22 cellular contexts compared by ENCODE assay signal in the genomic region with DNA sequence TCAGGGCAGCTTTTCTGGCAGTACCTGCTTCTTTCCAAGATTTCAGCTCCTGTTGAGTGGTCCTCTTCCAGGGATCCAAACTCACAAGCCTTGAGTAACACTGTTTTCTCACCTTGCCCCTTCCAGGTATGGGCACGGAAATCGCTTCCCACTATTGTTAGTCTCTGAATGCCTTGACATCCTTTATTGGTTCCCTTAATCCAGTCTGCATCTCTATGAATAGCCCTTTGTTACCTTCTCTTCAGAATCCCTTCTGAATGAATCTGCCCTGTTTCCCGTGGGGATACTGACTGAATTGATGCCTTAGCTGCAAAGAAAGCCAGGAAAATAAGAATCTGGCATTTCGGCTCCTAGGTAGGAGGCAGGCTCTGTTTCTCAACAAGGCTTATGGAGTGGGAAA.
"Had no signal": no experiment of that assay in that cellular context is flagged by ENCODE, and none has a peak within 500 bp of the region (broad histone marks: within the 10 kb centered on the region; RNA-seq: fewer than 3 reads in every experiment).

No MANE protein-coding gene starts in this region.

- H3K9me3 ChIP-seq: colonic mucosa, mucosa of descending colon, prostate gland, right lobe of liver, testis, tibial nerve, upper lobe of right lung, vagina had no signal

- H2AFZ ChIP-seq: hepatocyte, parathyroid adenoma had no signal

- H3K36me3 Mint-ChIP-seq: natural killer cell; stimulated activated memory B cell treated with anti-CD40 and anti-IgM and Interleukin-4, amounts not matched to agents 10 μg/mL and 1 μg/mL and 100 μg/mL, for 72 hours had no signal

- H3K4me1 Mint-ChIP-seq: natural killer cell; stimulated activated memory B cell treated with anti-CD40 and anti-IgM and Interleukin-4, amounts not matched to agents 10 μg/mL and 1 μg/mL and 100 μg/mL, for 72 hours; stimulated activated naive CD8-positive, alpha-beta T cell treated with anti-CD3 and anti-CD28 coated beads, Interleukin-15, amount 100 ng/mL, for 72 hours had no signal

- H3K27ac Mint-ChIP-seq: endodermal cell; natural killer cell; stimulated activated memory B cell treated with anti-CD40 and anti-IgM and Interleukin-4, amounts not matched to agents 10 μg/mL and 1 μg/mL and 100 μg/mL, for 72 hours; stimulated activated naive CD8-positive, alpha-beta T cell treated with anti-CD3 and anti-CD28 coated beads, Interleukin-15, amount 100 ng/mL, for 72 hours had no signal

- ATAC-seq: foreskin keratinocyte; left lobe of liver; mucosa of descending colon; natural killer cell; right lobe of liver; stimulated activated memory B cell treated with anti-CD40 and anti-IgM and Interleukin-4, amounts not matched to agents 10 μg/mL and 1 μg/mL and 100 μg/mL, for 72 hours; stimulated activated naive CD8-positive, alpha-beta T cell treated with anti-CD3 and anti-CD28 coated beads, Interleukin-15, amount 100 ng/mL, for 72 hours; upper lobe of right lung had no signal

- H3K9me3 Mint-ChIP-seq: endodermal cell; natural killer cell; stimulated activated memory B cell treated with anti-CD40 and anti-IgM and Interleukin-4, amounts not matched to agents 10 μg/mL and 1 μg/mL and 100 μg/mL, for 72 hours; stimulated activated naive CD8-positive, alpha-beta T cell treated with anti-CD3 and anti-CD28 coated beads, Interleukin-15, amount 100 ng/mL, for 72 hours had no signal

- H3K4me3 ChIP-seq: colonic mucosa, hepatocyte, mucosa of descending colon, prostate gland, right lobe of liver, testis, tibial nerve, upper lobe of right lung, vagina had no signal

- H3K79me2 ChIP-seq: hepatocyte, parathyroid adenoma had no signal

- H3K4me2 ChIP-seq: hepatocyte had no signal

- H3K27me3 ChIP-seq: colonic mucosa, hepatocyte, right lobe of liver, testis, tibial nerve, upper lobe of right lung, vagina had no signal

- H3K4me3 Mint-ChIP-seq: endodermal cell; natural killer cell; stimulated activated memory B cell treated with anti-CD40 and anti-IgM and Interleukin-4, amounts not matched to agents 10 μg/mL and 1 μg/mL and 100 μg/mL, for 72 hours; stimulated activated naive CD8-positive, alpha-beta T cell treated with anti-CD3 and anti-CD28 coated beads, Interleukin-15, amount 100 ng/mL, for 72 hours had no signal

- FAIRE-seq: endothelial cell of umbilical vein had no signal

- H3K27me3 Mint-ChIP-seq: stimulated activated memory B cell treated with anti-CD40 and anti-IgM and Interleukin-4, amounts not matched to agents 10 μg/mL and 1 μg/mL and 100 μg/mL, for 72 hours had no signal

- H3K36me3 ChIP-seq: colonic mucosa, prostate gland, right lobe of liver, tibial nerve, upper lobe of right lung, vagina had no signal

- H3K27ac ChIP-seq: colonic mucosa, foreskin keratinocyte, hepatocyte, parathyroid adenoma, prostate gland, right lobe of liver, testis, tibial nerve, upper lobe of right lung, vagina had no signal

- DNase-seq: colonic mucosa; dermis blood vessel endothelial cell; erythroblast; foreskin keratinocyte; head of caudate nucleus; islet precursor cell; mucosa of descending colon; natural killer cell; right lobe of liver; stimulated activated CD4-positive, alpha-beta T cell treated with anti-CD3 and anti-CD28 coated beads, Interleukin-4, amount 100 ng/mL, for 24 hours; stimulated activated naive CD8-positive, alpha-beta T cell treated with anti-CD3 and anti-CD28 coated beads, Interleukin-15, amount 100 ng/mL, for 72 hours; testis; upper lobe of right lung had no signal

- H3K4me1 ChIP-seq: foreskin keratinocyte, parathyroid adenoma, prostate gland, right lobe of liver, testis, tibial nerve, upper lobe of right lung, vagina had no signal

- H3K9ac ChIP-seq: parathyroid adenoma had no signal
